8 cellular contexts compared by ENCODE assay signal in the genomic region with DNA sequence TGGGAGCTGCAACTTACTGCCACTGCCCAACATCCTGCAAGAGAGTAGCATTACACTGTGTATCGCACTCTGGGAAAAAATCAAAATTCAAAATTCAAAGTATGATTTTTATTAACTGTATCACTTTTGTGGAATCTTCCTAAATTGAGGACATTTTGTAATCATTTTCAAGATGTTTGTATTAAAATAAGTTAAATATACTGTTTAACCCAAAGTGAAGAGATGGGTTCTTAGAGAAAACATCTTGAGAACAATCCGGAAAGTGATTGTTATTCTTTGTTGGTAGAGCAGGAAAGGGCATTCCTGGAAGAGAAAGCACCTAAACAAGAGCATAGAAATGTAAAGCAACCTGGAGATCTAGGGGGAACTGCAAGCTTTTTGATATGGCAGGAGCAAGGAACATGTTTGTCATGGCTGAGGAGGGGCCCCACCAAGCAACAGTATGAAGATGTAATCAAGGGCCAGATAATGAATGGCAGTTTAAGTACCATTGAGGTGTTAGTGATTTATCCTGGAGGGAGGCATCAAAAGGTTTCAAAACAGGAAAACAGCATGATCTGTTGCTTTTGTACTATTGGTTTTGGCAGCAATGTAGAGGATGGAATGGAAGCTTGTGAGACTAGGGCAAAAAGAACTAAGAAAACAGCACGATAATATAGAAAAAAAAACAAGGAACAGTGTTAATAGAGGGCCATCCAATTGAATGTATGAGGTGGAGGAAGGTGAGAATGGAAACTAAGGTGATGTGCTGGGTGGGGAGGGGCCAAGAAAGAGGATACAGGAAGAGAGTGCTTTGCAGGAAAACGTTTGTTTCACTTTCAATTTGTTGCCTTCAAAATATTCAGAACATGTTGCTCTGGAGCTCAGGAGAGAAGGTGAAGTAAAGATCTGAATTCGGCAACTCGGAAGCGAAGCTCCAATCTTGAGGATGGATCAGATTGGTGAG. TPM values are rescaled to one million over a fixed set of nuclear protein-coding genes. Genes with fewer than 3 reads are reported as not detected.
DNase-seq lines count a peak whose midpoint lies in the region; ATAC-seq and TF ChIP-seq lines count a peak whose summit lies in the region.

No MANE protein-coding gene starts in this region.

- H3K4me3 Mint-ChIP-seq in dendritic cell treated with granulocyte-macrophage colony-stimulating factor and Interleukin-4, amounts not matched to agents 40 ng/mL and 50 ng/mL, for 4 days = peak overlapping the region; percentile 64

- H3K36me3 Mint-ChIP-seq in dendritic cell treated with granulocyte-macrophage colony-stimulating factor and Interleukin-4, amounts not matched to agents 40 ng/mL and 50 ng/mL, for 4 days (ENCODE audit: low read depth) = no peaks in the 10 kb centered on the region

- peak overlapping the region; percentile 62 for H3K27ac Mint-ChIP-seq in dendritic cell treated with granulocyte-macrophage colony-stimulating factor and Interleukin-4, amounts not matched to agents 40 ng/mL and 50 ng/mL, for 4 days

- H3K9me3 Mint-ChIP-seq in dendritic cell treated with granulocyte-macrophage colony-stimulating factor and Interleukin-4, amounts not matched to agents 40 ng/mL and 50 ng/mL, for 4 days = no peaks in the 10 kb centered on the region

- H3K27me3 Mint-ChIP-seq in dendritic cell treated with granulocyte-macrophage colony-stimulating factor and Interleukin-4, amounts not matched to agents 40 ng/mL and 50 ng/mL, for 4 days = peaks cover 2% of the 10 kb centered on the region

- H3K4me2 ChIP-seq in BLaER1 treated with 17β-estradiol and CSF1 and Interleukin-3, amounts not matched to agents 10 nM and 100 nM = peak overlapping the region; percentile 55 to 88 (median 80)

- POLR2A ChIA-PET in HEK293T (lab: Yijun Ruan, JAX) = no interaction called here

- no peaks in the 10 kb centered on the region for H3K9me3 ChIP-seq in BLaER1 treated with 17β-estradiol and CSF1 and Interleukin-3, amounts not matched to agents 10 nM and 100 nM (replicated peaks in 1 of 11)
- H3K9me3 ChIP-seq in mucosa of rectum (ENCODE audit: control insufficient read depth in 2 of 2, low read length in 2 of 2) = no peaks in the 10 kb centered on the region

- H3K4me1 ChIP-seq in BLaER1 treated with 17β-estradiol and CSF1 and Interleukin-3, amounts not matched to agents 10 nM and 100 nM = peaks cover 8 to 22% (median 10%) of the 10 kb centered on the region in 10 experiments; a peak in 16 of 20 replicates
- no peaks in the 10 kb centered on the region for H3K4me1 ChIP-seq in mucosa of rectum (ENCODE audit: control insufficient read depth in 2 of 2, insufficient read depth in 2 of 2, low read length in 2 of 2)

- no peaks in the 10 kb centered on the region for H4K20me1 ChIP-seq in BLaER1 treated with 17β-estradiol and CSF1 and Interleukin-3, amounts not matched to agents 10 nM and 100 nM

- H3K4me1 Mint-ChIP-seq in dendritic cell treated with granulocyte-macrophage colony-stimulating factor and Interleukin-4, amounts not matched to agents 40 ng/mL and 50 ng/mL, for 4 days (ENCODE audit: low read depth) = peaks cover 11% of the 10 kb centered on the region

- CTCF ChIA-PET in HEK293T (lab: Yijun Ruan, JAX) = interaction anchor here (0.7 kb wide), 1 partner anchor 78 kb away, joined by 3 read pairs; no protein-coding TSS in a partner anchor

- DNase-seq in SW480 (ENCODE audit: low spot score) (peak; percentile 18), HEK293T (ENCODE audit: extremely low spot score) (no peak), mesenteric fat pad (ENCODE audit: low spot score) (no peak)

- H3K9ac ChIP-seq in BLaER1 treated with 17β-estradiol and CSF1 and Interleukin-3, amounts not matched to agents 10 nM and 100 nM = peak overlapping the region in 9 of 11 experiments; percentile 7 to 60 (median 25); a peak in 9 of 22 replicates
- H3K9ac ChIP-seq in mucosa of rectum (ENCODE audit: low read depth in 1 of 2, low read length in 2 of 2) = peak overlapping the region in 1 of 2 donors; percentile 44

- intact Hi-C loops in dendritic cell treated with granulocyte-macrophage colony-stimulating factor and Interleukin-4, amounts not matched to agents 40 ng/mL and 50 ng/mL, for 4 days (cut with micrococcal nuclease) = no loop called here

- peak overlapping the region in 9 of 11 experiments; percentile 17 to 65 (median 43); a peak in 16 of 22 replicates for H3K27ac ChIP-seq in BLaER1 treated with 17β-estradiol and CSF1 and Interleukin-3, amounts not matched to agents 10 nM and 100 nM
- no peak overlapping the region for H3K27ac ChIP-seq in mucosa of rectum (ENCODE audit: low read depth in 2 of 2, low read length in 2 of 2)

- ATAC-seq in GM19023 (IDR thresholded peaks at IDR 0.05; ENCODE audit: unreplicated experiment) (peak; percentile 92), HG03135 (IDR thresholded peaks at IDR 0.05; ENCODE audit: unreplicated experiment) (peak; percentile 90)

- H3K36me3 ChIP-seq in BLaER1 treated with 17β-estradiol and CSF1 and Interleukin-3, amounts not matched to agents 10 nM and 100 nM = no peaks in the 10 kb centered on the region
- no peaks in the 10 kb centered on the region for H3K36me3 ChIP-seq in mucosa of rectum (ENCODE audit: control insufficient read depth in 2 of 2, insufficient read depth in 2 of 2, low read length in 2 of 2)

- no peaks in the 10 kb centered on the region for H3K27me3 ChIP-seq in BLaER1 treated with 17β-estradiol and CSF1 and Interleukin-3, amounts not matched to agents 10 nM and 100 nM
- H3K27me3 ChIP-seq in mucosa of rectum (ENCODE audit: control insufficient read depth in 2 of 2, insufficient read depth in 2 of 2, low read length in 2 of 2) = no peaks in the 10 kb centered on the region

- H3K4me3 ChIP-seq in BLaER1 treated with 17β-estradiol and CSF1 and Interleukin-3, amounts not matched to agents 10 nM and 100 nM = peak overlapping the region; percentile 32 to 59 (median 52); a peak in 19 of 20 replicates
- H3K4me3 ChIP-seq in mucosa of rectum (ENCODE audit: low read length in 2 of 2) = peak overlapping the region; percentile 63 to 71

TF ChIP-seq in HEK293T, 16 proteins besides CTCF, POLR2A, EP300 and RAD21:
- TF ChIP-seq SUZ12 (IDR thresholded peaks at IDR 0.05) (no peak), FOXA1 (IDR thresholded peaks at IDR 0.05) (no peak), ZNF384 (IDR thresholded peaks at IDR 0.05) (no peak), SP1 (IDR thresholded peaks at IDR 0.05) (no peak), NFRKB (IDR thresholded peaks at IDR 0.05) (no peak), FOXM1 (IDR thresholded peaks at IDR 0.05; ENCODE audit: borderline replicate concordance) (no peak), PKNOX1 (IDR thresholded peaks at IDR 0.05) (no peak), HDGF (IDR thresholded peaks at IDR 0.05; ENCODE audit: borderline replicate concordance) (no peak), CTBP1 (IDR thresholded peaks at IDR 0.05; ENCODE audit: borderline replicate concordance) (no peak), ELF4 (IDR thresholded peaks at IDR 0.05) (no peak), L3MBTL2 (conservative IDR thresholded peaks at IDR 0.05) (no peak), TARDBP (IDR thresholded peaks at IDR 0.05) (no peak), ARNT (IDR thresholded peaks at IDR 0.05) (no peak), FOXK2 (IDR thresholded peaks at IDR 0.05) (no peak), BHLHE40 (IDR thresholded peaks at IDR 0.05; ENCODE audit: borderline replicate concordance) (no peak)

RNA-seq across cellular contexts. Expression of gene SEC24D, which starts 14.2 kb away (rescaled TPM):
- total RNA-seq in mesenteric fat pad = 71.6 TPM

RNA-seq across cellular contexts. Expression of gene SYNPO2, which starts 38.5 kb away (rescaled TPM):
- 89.8 TPM for total RNA-seq in mesenteric fat pad

Comparison
In these comparisons a context has a peak if more than half of its experiments do, and no peak if none do; other contexts are left out.
1. H3K27ac ChIP-seq: peak in BLaER1 treated with 17β-estradiol and CSF1 and Interleukin-3, amounts not matched to agents 10 nM and 100 nM (9 of 11); none in mucosa of rectum (0 of 2).